Comparison of ENCODE assay signal across 11 cellular contexts in genomic region chr22:46086577-46087335, GRCh38.
A peak's percentile ranks its signal among the peaks of the same experiment; 100 is the strongest.
DNase-seq lines count a peak whose midpoint lies in the region; ATAC-seq, FAIRE-seq and TF ChIP-seq lines count a peak whose summit lies in the region.
"Had no signal": no experiment of that assay in that cellular context is flagged by ENCODE, and none has a peak within 500 bp of the region (broad histone marks: within the 10 kb centered on the region; RNA-seq: fewer than 3 reads in every experiment).

No MANE protein-coding gene starts in this region.

- no peaks in the 10 kb centered on the region for H3K36me3 Mint-ChIP-seq in activated CD4-positive, alpha-beta memory T cell treated with anti-CD3 and anti-CD28 coated beads, Interleukin-2, amount 10 ng/mL, durations not matched to agents 7 days and 5 days (ENCODE audit: low read depth)

- H3K27me3 ChIP-seq in bronchial epithelial cell (ENCODE audit: control insufficient read depth, insufficient read depth, low read length) (no peaks in the 10 kb centered on the region), left lung (no peaks in the 10 kb centered on the region)

- no peaks in the 10 kb centered on the region for H3K27me3 Mint-ChIP-seq in activated CD4-positive, alpha-beta memory T cell treated with anti-CD3 and anti-CD28 coated beads, Interleukin-2, amount 10 ng/mL, durations not matched to agents 7 days and 5 days

- no peaks in the 10 kb centered on the region for H3K9me3 Mint-ChIP-seq in activated CD4-positive, alpha-beta memory T cell treated with anti-CD3 and anti-CD28 coated beads, Interleukin-2, amount 10 ng/mL, durations not matched to agents 7 days and 5 days

- POLR2A ChIA-PET in activated CD4-positive, alpha-beta memory T cell treated with anti-CD3 and anti-CD28 coated beads, Interleukin-2, amount 10 ng/mL, durations not matched to agents 7 days and 5 days (lab: Charles Lee), result no interaction called here

- H3K4me1 Mint-ChIP-seq in activated CD4-positive, alpha-beta memory T cell treated with anti-CD3 and anti-CD28 coated beads, Interleukin-2, amount 10 ng/mL, durations not matched to agents 7 days and 5 days, result peaks cover 6% of the 10 kb centered on the region

- peaks cover 60 to 95% of the 10 kb centered on the region in 2 donors for H3K4me1 ChIP-seq in left lung

- H3K36me3 ChIP-seq in bronchial epithelial cell (ENCODE audit: control insufficient read depth, insufficient read depth, low read length) (peaks cover 57% of the 10 kb centered on the region), left lung (peaks cover 0 to 73% of the 10 kb centered on the region in 2 donors)

- H3K4me3 ChIP-seq in HFF-Myc (replicated peaks; ENCODE audit: low read depth, low read length) (peak overlapping the region; percentile 69), bronchial epithelial cell (ENCODE audit: low read depth, low read length) (no peak overlapping the region), left lung (peak overlapping the region in 1 of 2 donors; percentile 38)

- H3K4me3 Mint-ChIP-seq in activated CD4-positive, alpha-beta memory T cell treated with anti-CD3 and anti-CD28 coated beads, Interleukin-2, amount 10 ng/mL, durations not matched to agents 7 days and 5 days, result no peak overlapping the region

- DNase-seq in HFF-Myc (ENCODE audit: extremely low read depth, low read depth) (no peak), bronchial epithelial cell (ENCODE audit: low read depth) (no peak), left lung (peak; percentile 33 to 58), substantia nigra (lab: John Stamatoyannopoulos, UW) (no peak), RPMI8226 (no peak), omental fat pad (ENCODE audit: low spot score) (no peak)
- DNase-seq in activated CD4-positive, alpha-beta memory T cell treated with anti-CD3 and anti-CD28 coated beads, Interleukin-2, amount 10 ng/mL, durations not matched to agents 7 days and 5 days, result no peak
- DNase-seq in effector CD4-positive, alpha-beta T cell, result no peak
- DNase-seq: DND-41, erythroblast, NCI-H2029 treated with DMSO at 0.1 percent for 48 hours had no signal

- peak overlapping the region; percentile 83 to 98 for H3K27ac ChIP-seq in left lung
- H3K27ac ChIP-seq in substantia nigra (ENCODE audit: low read depth, low read length, poor library complexity, severe bottlenecking), result peak overlapping the region; percentile 99

- peak; percentile 13 for FAIRE-seq in bronchial epithelial cell (lab: Jason Lieb, UNC)

- CTCF ChIA-PET in activated CD4-positive, alpha-beta memory T cell treated with anti-CD3 and anti-CD28 coated beads, Interleukin-2, amount 10 ng/mL, durations not matched to agents 7 days and 5 days (lab: Charles Lee), result no interaction called here

- intact Hi-C loops in left lung (cut with DNase I), result no loop called here

- no peak for TF ChIP-seq CTCF in HFF-Myc (IDR thresholded peaks at IDR 0.05; ENCODE audit: low read depth, low read length, missing control alignments)
- no peak for TF ChIP-seq CTCF in bronchial epithelial cell (IDR thresholded peaks at IDR 0.05; ENCODE audit: insufficient read depth, low read length, severe bottlenecking)
- TF ChIP-seq CTCF in left lung (IDR thresholded peaks at IDR 0.05), result no peak
- no peak for TF ChIP-seq CTCF in omental fat pad (IDR thresholded peaks at IDR 0.05)

- no peaks in the 10 kb centered on the region for H3K9me3 ChIP-seq in left lung

- no peak overlapping the region for H3K27ac Mint-ChIP-seq in activated CD4-positive, alpha-beta memory T cell treated with anti-CD3 and anti-CD28 coated beads, Interleukin-2, amount 10 ng/mL, durations not matched to agents 7 days and 5 days

- ATAC-seq in left lung (no peak), omental fat pad (ENCODE audit: low FRiP score) (no peak)

Comparison
In these comparisons a context has a peak if more than half of its experiments do, and no peak if none do; other contexts are left out.
1. DNase-seq: peak in left lung (2 of 2); none in HFF-Myc (single experiment), bronchial epithelial cell (single experiment), substantia nigra (0 of 49), activated CD4-positive, alpha-beta memory T cell treated with anti-CD3 and anti-CD28 coated beads, Interleukin-2, amount 10 ng/mL, durations not matched to agents 7 days and 5 days (single experiment), effector CD4-positive, alpha-beta T cell (single experiment), RPMI8226 (single experiment) and omental fat pad (single experiment).